1 cellular context compared by ENCODE assay signal in genomic region chr17:59963738-59964454, GRCh38.
TF ChIP-seq lines count a peak whose summit lies in the region.

No MANE protein-coding gene starts in this region.

TF ChIP-seq in HepG2, 621 proteins besides CTCF, POLR2A, EP300 and RAD21 (continued from another document and continues in another):
- TF ChIP-seq E2F1 (CRISPR knock-in tag; IDR thresholded peaks at IDR 0.05) (no peak), ZNF564 (CRISPR knock-in tag; IDR thresholded peaks at IDR 0.05) (no peak), DNMT1 (CRISPR knock-in tag; IDR thresholded peaks at IDR 0.05) (no peak), DPF2 (CRISPR knock-in tag; IDR thresholded peaks at IDR 0.05; ENCODE audit: borderline replicate concordance, low read depth) (no peak), ZNF326 (CRISPR knock-in tag; IDR thresholded peaks at IDR 0.05; ENCODE audit: borderline replicate concordance) (no peak), TERF1 (CRISPR knock-in tag; IDR thresholded peaks at IDR 0.05) (no peak), ZSCAN25 (CRISPR knock-in tag; IDR thresholded peaks at IDR 0.05) (no peak), GMEB1 (CRISPR knock-in tag; IDR thresholded peaks at IDR 0.05; ENCODE audit: borderline replicate concordance) (no peak), HNF1B (CRISPR knock-in tag; IDR thresholded peaks at IDR 0.05) (peak; percentile 55; the same call in 1 of the 2 replicates), ZNF136 (CRISPR knock-in tag; IDR thresholded peaks at IDR 0.05; ENCODE audit: low read depth) (no peak), RFX5 (IDR thresholded peaks at IDR 0.05; ENCODE audit: low read depth, low read length) (no peak), ZFP91 (CRISPR knock-in tag; IDR thresholded peaks at IDR 0.05; ENCODE audit: borderline replicate concordance) (no peak), ZNF232 (CRISPR knock-in tag; IDR thresholded peaks at IDR 0.05; ENCODE audit: borderline replicate concordance) (no peak), HNF4A (CRISPR knock-in tag; IDR thresholded peaks at IDR 0.05) (no peak), ZNF513 (CRISPR knock-in tag; conservative IDR thresholded peaks at IDR 0.05) (no peak), ZMYM3 (CRISPR knock-in tag; IDR thresholded peaks at IDR 0.05) (0 out of 2 replicates have a peak, but pooled peaks have one; percentile 31), NR0B2 (CRISPR knock-in tag; IDR thresholded peaks at IDR 0.05) (no peak), ZNF367 (CRISPR knock-in tag; IDR thresholded peaks at IDR 0.05; ENCODE audit: borderline replicate concordance) (no peak), KDM4B (CRISPR knock-in tag; IDR thresholded peaks at IDR 0.05) (no peak), DBP (CRISPR knock-in tag; IDR thresholded peaks at IDR 0.05; ENCODE audit: not compliant biosample characterization) (peak; percentile 19), CEBPG (CRISPR knock-in tag; IDR thresholded peaks at IDR 0.05) (no peak), ZNF546 (CRISPR knock-in tag; conservative IDR thresholded peaks at IDR 0.05) (no peak), ZUFSP (CRISPR knock-in tag; IDR thresholded peaks at IDR 0.05; ENCODE audit: borderline replicate concordance) (no peak), MTA3 (CRISPR knock-in tag; IDR thresholded peaks at IDR 0.05) (no peak), HDAC6 (IDR thresholded peaks at IDR 0.05; ENCODE audit: low read depth, low read length) (no peak), SOX6 (IDR thresholded peaks at IDR 0.05) (no peak), SOX6 (CRISPR knock-in tag; IDR thresholded peaks at IDR 0.05) (no peak), ZNF383 (CRISPR knock-in tag; IDR thresholded peaks at IDR 0.05; ENCODE audit: borderline replicate concordance) (no peak), FOXK2 (IDR thresholded peaks at IDR 0.05) (no peak), HOMEZ (CRISPR knock-in tag; IDR thresholded peaks at IDR 0.05; ENCODE audit: low read depth) (no peak), SALL2 (CRISPR knock-in tag; IDR thresholded peaks at IDR 0.05) (no peak), ATF2 (CRISPR knock-in tag; IDR thresholded peaks at IDR 0.05) (no peak), ZNF790 (CRISPR knock-in tag; IDR thresholded peaks at IDR 0.05; ENCODE audit: borderline replicate concordance) (no peak), ARHGAP35 (CRISPR knock-in tag; IDR thresholded peaks at IDR 0.05; ENCODE audit: borderline replicate concordance) (0 out of 2 replicates have a peak, but pooled peaks have one; percentile 7), ZNF619 (CRISPR knock-in tag; IDR thresholded peaks at IDR 0.05) (no peak), ELF1 (CRISPR knock-in tag; IDR thresholded peaks at IDR 0.05) (no peak; the same call in 1 of the 2 replicates), SMC3 (IDR thresholded peaks at IDR 0.05; ENCODE audit: low read length) (no peak), ZNF44 (CRISPR knock-in tag; IDR thresholded peaks at IDR 0.05) (no peak), ZNF501 (CRISPR knock-in tag; IDR thresholded peaks at IDR 0.05) (no peak), AHR (CRISPR knock-in tag; IDR thresholded peaks at IDR 0.05) (no peak), SKIL (CRISPR knock-in tag; IDR thresholded peaks at IDR 0.05; ENCODE audit: borderline replicate concordance) (no peak)
- TF ChIP-seq, protein P1, sequence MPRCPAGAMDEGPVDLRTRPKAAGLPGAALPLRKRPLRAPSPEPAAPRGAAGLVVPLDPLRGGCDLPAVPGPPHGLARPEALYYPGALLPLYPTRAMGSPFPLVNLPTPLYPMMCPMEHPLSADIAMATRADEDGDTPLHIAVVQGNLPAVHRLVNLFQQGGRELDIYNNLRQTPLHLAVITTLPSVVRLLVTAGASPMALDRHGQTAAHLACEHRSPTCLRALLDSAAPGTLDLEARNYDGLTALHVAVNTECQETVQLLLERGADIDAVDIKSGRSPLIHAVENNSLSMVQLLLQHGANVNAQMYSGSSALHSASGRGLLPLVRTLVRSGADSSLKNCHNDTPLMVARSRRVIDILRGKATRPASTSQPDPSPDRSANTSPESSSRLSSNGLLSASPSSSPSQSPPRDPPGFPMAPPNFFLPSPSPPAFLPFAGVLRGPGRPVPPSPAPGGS (CRISPR knock-in tag; IDR thresholded peaks at IDR 0.05): no peak
- TF ChIP-seq, protein P2, sequence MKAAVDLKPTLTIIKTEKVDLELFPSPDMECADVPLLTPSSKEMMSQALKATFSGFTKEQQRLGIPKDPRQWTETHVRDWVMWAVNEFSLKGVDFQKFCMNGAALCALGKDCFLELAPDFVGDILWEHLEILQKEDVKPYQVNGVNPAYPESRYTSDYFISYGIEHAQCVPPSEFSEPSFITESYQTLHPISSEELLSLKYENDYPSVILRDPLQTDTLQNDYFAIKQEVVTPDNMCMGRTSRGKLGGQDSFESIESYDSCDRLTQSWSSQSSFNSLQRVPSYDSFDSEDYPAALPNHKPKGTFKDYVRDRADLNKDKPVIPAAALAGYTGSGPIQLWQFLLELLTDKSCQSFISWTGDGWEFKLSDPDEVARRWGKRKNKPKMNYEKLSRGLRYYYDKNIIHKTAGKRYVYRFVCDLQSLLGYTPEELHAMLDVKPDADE (CRISPR knock-in tag; IDR thresholded peaks at IDR 0.05): no peak
